8 cellular contexts compared by ENCODE assay signal in genomic region chr3:15064299-15064834, GRCh38. TPM values are rescaled to one million over a fixed set of nuclear protein-coding genes. Genes with fewer than 3 reads are reported as not detected.
DNase-seq lines count a peak whose midpoint lies in the region; ATAC-seq and TF ChIP-seq lines count a peak whose summit lies in the region.

No MANE protein-coding gene starts in this region.

- H3K9me3 ChIP-seq in neural progenitor cell (ENCODE audit: low read depth) = no peaks in the 10 kb centered on the region

- peak overlapping the region; percentile 72 for H3K9ac ChIP-seq in neural progenitor cell

- peak overlapping the region; percentile 86 for H3K4me2 ChIP-seq in neural progenitor cell

- DNase-seq in DMS53 (lab: John Stamatoyannopoulos, UW) (peak; percentile 25), HT1080 (ENCODE audit: low read depth) (peak; percentile 34), fibroblast of mammary gland (ENCODE audit: low read depth) (peak; percentile 34), neural progenitor cell (ENCODE audit: low spot score) (peak; percentile 18), GM10248 (ENCODE audit: extremely low spot score) (no peak)
- DNase-seq in activated CD8-positive, alpha-beta T cell treated with anti-CD3 and anti-CD28 coated beads, Interleukin-2, amount 10 ng/mL, durations not matched to agents 7 days and 5 days = peak; percentile 33

- H3K4me1 ChIP-seq in neural progenitor cell = peaks cover 14% of the 10 kb centered on the region

- TF ChIP-seq CTCF in fibroblast of mammary gland (conservative IDR thresholded peaks at IDR 0.05; ENCODE audit: control insufficient read depth, insufficient read depth, low read depth, low read length) (no peak), neural progenitor cell (IDR thresholded peaks at IDR 0.05) (no peak), GM10248 (IDR thresholded peaks at IDR 0.05; ENCODE audit: control extremely low read depth, extremely low read depth, low read depth, missing control alignments) (no peak)

- peak overlapping the region; percentile 96 for H3K4me3 Mint-ChIP-seq in activated CD8-positive, alpha-beta T cell treated with anti-CD3 and anti-CD28 coated beads, Interleukin-2, amount 10 ng/mL, durations not matched to agents 7 days and 5 days
- peak overlapping the region; percentile 96 for H3K4me3 Mint-ChIP-seq in neural progenitor cell

- no peaks in the 10 kb centered on the region for H4K20me1 ChIP-seq in neural progenitor cell (ENCODE audit: low read depth)

- H3K79me2 ChIP-seq in neural progenitor cell (ENCODE audit: low read depth) = peaks cover 39% of the 10 kb centered on the region

- ATAC-seq in GM19455 (IDR thresholded peaks at IDR 0.05; ENCODE audit: unreplicated experiment) (peak; percentile 33), GM21360 (IDR thresholded peaks at IDR 0.05; ENCODE audit: unreplicated experiment) (no peak)
- ATAC-seq in activated CD8-positive, alpha-beta T cell treated with anti-CD3 and anti-CD28 coated beads, Interleukin-2, amount 10 ng/mL, durations not matched to agents 7 days and 5 days = peak; percentile 21

- H3F3A ChIP-seq in neural progenitor cell (ENCODE audit: low read depth) = no peaks in the 10 kb centered on the region

- H3K4me1 Mint-ChIP-seq in activated CD8-positive, alpha-beta T cell treated with anti-CD3 and anti-CD28 coated beads, Interleukin-2, amount 10 ng/mL, durations not matched to agents 7 days and 5 days (ENCODE audit: low read depth) = peaks cover 29% of the 10 kb centered on the region
- peaks cover 18% of the 10 kb centered on the region for H3K4me1 Mint-ChIP-seq in neural progenitor cell

- H3K36me3 Mint-ChIP-seq in activated CD8-positive, alpha-beta T cell treated with anti-CD3 and anti-CD28 coated beads, Interleukin-2, amount 10 ng/mL, durations not matched to agents 7 days and 5 days (ENCODE audit: low read depth) = peaks cover 24% of the 10 kb centered on the region
- H3K36me3 Mint-ChIP-seq in neural progenitor cell = peaks cover 16% of the 10 kb centered on the region

- H3K9me3 Mint-ChIP-seq in activated CD8-positive, alpha-beta T cell treated with anti-CD3 and anti-CD28 coated beads, Interleukin-2, amount 10 ng/mL, durations not matched to agents 7 days and 5 days (ENCODE audit: insufficient read depth) = no peaks in the 10 kb centered on the region
- peaks cover 6% of the 10 kb centered on the region for H3K9me3 Mint-ChIP-seq in neural progenitor cell

- CTCF ChIA-PET in activated CD8-positive, alpha-beta T cell treated with anti-CD3 and anti-CD28 coated beads, Interleukin-2, amount 10 ng/mL, durations not matched to agents 7 days and 5 days (lab: Charles Lee) = interaction anchor here (0.6 to 2.2 kb wide), 8 partner anchors 12 to 144 kb away, joined by 3 to 17 read pairs (median 4); partner anchors contain the start of gene RBSN
- CTCF ChIA-PET in GM10248 (lab: Yijun Ruan, JAX) = interaction anchor here (0.9 to 2.8 kb wide), 4 partner anchors 13 to 111 kb away, joined by 3 to 26 read pairs (median 3); no protein-coding TSS in a partner anchor

- peak overlapping the region; percentile 91 for H3K4me3 ChIP-seq in fibroblast of mammary gland (ENCODE audit: control insufficient read depth, low read depth, low read length)
- peak overlapping the region; percentile 81 for H3K4me3 ChIP-seq in neural progenitor cell

- no peak overlapping the region for H3K27ac ChIP-seq in neural progenitor cell

- no peaks in the 10 kb centered on the region for H3K27me3 Mint-ChIP-seq in activated CD8-positive, alpha-beta T cell treated with anti-CD3 and anti-CD28 coated beads, Interleukin-2, amount 10 ng/mL, durations not matched to agents 7 days and 5 days (ENCODE audit: low read depth)
- H3K27me3 Mint-ChIP-seq in neural progenitor cell (ENCODE audit: insufficient read depth, low read depth) = peaks cover 4% of the 10 kb centered on the region

- no peaks in the 10 kb centered on the region for H3K36me3 ChIP-seq in neural progenitor cell

- H3K27ac Mint-ChIP-seq in activated CD8-positive, alpha-beta T cell treated with anti-CD3 and anti-CD28 coated beads, Interleukin-2, amount 10 ng/mL, durations not matched to agents 7 days and 5 days = peak overlapping the region; percentile 98
- H3K27ac Mint-ChIP-seq in neural progenitor cell = peak overlapping the region; percentile 72

- H3K27me3 ChIP-seq in neural progenitor cell = peaks cover 11% of the 10 kb centered on the region

- H2AFZ ChIP-seq in neural progenitor cell (replicated peaks) = peak overlapping the region; percentile 95

- POLR2A ChIA-PET in activated CD8-positive, alpha-beta T cell treated with anti-CD3 and anti-CD28 coated beads, Interleukin-2, amount 10 ng/mL, durations not matched to agents 7 days and 5 days (lab: Charles Lee) = interaction anchor here (0.6 to 2.7 kb wide), 8 partner anchors 9 to 413 kb away, joined by 3 to 21 read pairs (median 7); partner anchors contain the start of genes CAPN7, CCDC174 and RBSN
- POLR2A ChIA-PET in GM10248 (lab: Yijun Ruan, JAX) = interaction anchor here (1.0 to 1.2 kb wide), 3 partner anchors 9 to 14 kb away, joined by 3 to 4 read pairs (median 3); no protein-coding TSS in a partner anchor

RNA-seq across cellular contexts. Expression of gene MRPS25, which starts 0.7 kb away (rescaled TPM):
- total RNA-seq in HT1080 (2014; rRNA removed; shearing (Covaris generic)) = 66.4 and 69.0 TPM in 2 replicates
- polyA plus RNA-seq in HT1080 (2015; cell fraction: cytosol; rRNA removed) = 63.6 and 71.9 TPM in 2 replicates
- 104 and 135 TPM in 2 replicates for polyA plus RNA-seq in HT1080 (2015; cell fraction: nucleus; rRNA removed)
- 10 to 100 TPM; 58.5 to 64.6 TPM for total RNA-seq in activated CD8-positive, alpha-beta T cell treated with anti-CD3 and anti-CD28 coated beads, Interleukin-2, amount 10 ng/mL, durations not matched to agents 7 days and 5 days
- total RNA-seq in neural progenitor cell (ENCODE audit: low replicate concordance) = 24.3 and 28.9 TPM in 2 replicates

RNA-seq across cellular contexts. Expression of gene RBSN, which starts 34.6 kb away (rescaled TPM):
- 15.7 and 18.6 TPM in 2 replicates for total RNA-seq in HT1080 (2014; rRNA removed; shearing (Covaris generic))
- polyA plus RNA-seq in HT1080 (2015; cell fraction: cytosol; rRNA removed) = 7.6 and 9.6 TPM in 2 replicates
- polyA plus RNA-seq in HT1080 (2015; cell fraction: nucleus; rRNA removed) = 13.0 and 14.3 TPM in 2 replicates
- total RNA-seq in activated CD8-positive, alpha-beta T cell treated with anti-CD3 and anti-CD28 coated beads, Interleukin-2, amount 10 ng/mL, durations not matched to agents 7 days and 5 days = 10 to 100 TPM; 16.4 to 17.8 TPM
- 29.8 and 35.4 TPM in 2 replicates for total RNA-seq in neural progenitor cell (ENCODE audit: low replicate concordance)
